In the genomic region with DNA sequence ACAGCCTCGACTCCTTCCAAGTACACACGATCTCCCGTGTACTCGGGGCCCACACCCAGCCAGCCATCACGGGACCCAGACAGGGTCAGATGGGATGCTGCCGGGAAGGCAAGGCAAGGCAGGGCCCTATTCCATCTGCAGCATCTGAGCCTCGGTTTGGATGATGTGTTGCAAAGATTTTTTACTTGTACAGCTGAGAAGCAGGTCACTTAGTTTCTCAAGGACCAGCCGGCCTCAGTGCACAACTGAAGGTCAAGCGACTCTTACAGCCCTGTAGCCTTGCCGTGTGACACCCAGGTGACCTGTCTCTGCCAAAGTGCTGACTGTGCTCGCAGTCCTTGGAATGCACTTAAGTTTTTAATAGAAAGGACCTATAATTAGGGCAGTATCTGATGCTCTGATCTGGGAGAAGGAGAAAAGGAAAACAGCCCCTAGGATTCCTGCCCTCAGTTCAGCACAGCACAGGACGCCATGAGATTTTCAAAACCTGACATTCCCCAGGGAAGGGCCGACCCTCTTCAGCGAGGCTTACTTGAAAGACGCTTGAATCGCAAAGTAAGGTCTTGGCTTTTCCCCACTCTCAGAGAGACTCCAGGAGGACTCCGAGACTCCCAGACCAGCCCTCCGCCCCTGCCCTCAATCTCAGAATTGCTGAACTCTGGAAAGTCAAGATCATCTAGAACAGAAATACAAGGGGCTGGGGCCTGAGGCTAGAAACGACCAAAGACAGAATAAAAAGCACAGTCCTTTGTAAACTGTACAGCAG, we compare ENCODE assay signal across 8 cellular contexts. TPM values are rescaled to one million over a fixed set of nuclear protein-coding genes. Genes with fewer than 3 reads are reported as not detected.
DNase-seq lines count a peak whose midpoint lies in the region; ATAC-seq and TF ChIP-seq lines count a peak whose summit lies in the region.

No MANE protein-coding gene starts in this region.

- peak overlapping the region; percentile 83 for H3K4me3 Mint-ChIP-seq in activated naive CD8-positive, alpha-beta T cell treated with anti-CD3 and anti-CD28 coated beads, Interleukin-2, amount 50 U/mL, for 24 hours
- H3K4me3 Mint-ChIP-seq in immature natural killer cell, result peak overlapping the region; percentile 51 to 90 (median 85)
- peak overlapping the region; percentile 80 for H3K4me3 Mint-ChIP-seq in stimulated activated effector memory CD8-positive, alpha-beta T cell treated with anti-CD3 and anti-CD28 coated beads, Interleukin-12 subunit alpha, Interleukin-12 subunit beta, amount 100 ng/mL, for 72 hours

- no peaks in the 10 kb centered on the region for H3K9me3 Mint-ChIP-seq in activated naive CD8-positive, alpha-beta T cell treated with anti-CD3 and anti-CD28 coated beads, Interleukin-2, amount 50 U/mL, for 24 hours
- H3K9me3 Mint-ChIP-seq in immature natural killer cell, result no peaks in the 10 kb centered on the region
- no peaks in the 10 kb centered on the region for H3K9me3 Mint-ChIP-seq in stimulated activated effector memory CD8-positive, alpha-beta T cell treated with anti-CD3 and anti-CD28 coated beads, Interleukin-12 subunit alpha, Interleukin-12 subunit beta, amount 100 ng/mL, for 72 hours

- peaks cover 5% of the 10 kb centered on the region for H3K27me3 Mint-ChIP-seq in activated naive CD8-positive, alpha-beta T cell treated with anti-CD3 and anti-CD28 coated beads, Interleukin-2, amount 50 U/mL, for 24 hours
- peaks cover 0 to 12% (median 2%) of the 10 kb centered on the region in 3 donors for H3K27me3 Mint-ChIP-seq in immature natural killer cell (ENCODE audit: low read depth in 3 of 3)

- no peak for DNase-seq in activated naive CD8-positive, alpha-beta T cell treated with anti-CD3 and anti-CD28 coated beads, Interleukin-2, amount 50 U/mL, for 24 hours
- DNase-seq in immature natural killer cell (no peak), NCI-H526 (lab: John Stamatoyannopoulos, UW) (no peak), kidney glomerular epithelial cell (lab: John Stamatoyannopoulos, UW) (no peak), C1 segment of cervical spinal cord (lab: John Stamatoyannopoulos, UW) (no peak)
- no peak for DNase-seq in stimulated activated effector memory CD8-positive, alpha-beta T cell treated with anti-CD3 and anti-CD28 coated beads, Interleukin-12 subunit alpha, Interleukin-12 subunit beta, amount 100 ng/mL, for 72 hours (ENCODE audit: low spot score in 2 of 2)

- H3K4me3 ChIP-seq in HEK293 (ENCODE audit: low read depth, low read length), result peak overlapping the region; percentile 47

- H3K4me1 ChIP-seq in HEK293 (ENCODE audit: control insufficient read depth, insufficient read depth, low read length), result no peaks in the 10 kb centered on the region

- POLR2A ChIA-PET in HEK293 (lab: Yijun Ruan, JAX), result interaction anchor here (0.6 kb wide), 1 partner anchor 13 kb away, joined by 7 read pairs; no protein-coding TSS in a partner anchor

- H3K9me3 ChIP-seq in HEK293 (ENCODE audit: control insufficient read depth, insufficient read depth, low read depth, low read length), result no peaks in the 10 kb centered on the region

- no peak overlapping the region for H3K27ac Mint-ChIP-seq in activated naive CD8-positive, alpha-beta T cell treated with anti-CD3 and anti-CD28 coated beads, Interleukin-2, amount 50 U/mL, for 24 hours
- peak overlapping the region in 3 of 6 donors; percentile 34 to 61 (median 49) for H3K27ac Mint-ChIP-seq in immature natural killer cell
- H3K27ac Mint-ChIP-seq in stimulated activated effector memory CD8-positive, alpha-beta T cell treated with anti-CD3 and anti-CD28 coated beads, Interleukin-12 subunit alpha, Interleukin-12 subunit beta, amount 100 ng/mL, for 72 hours, result no peak overlapping the region

- H3K36me3 Mint-ChIP-seq in activated naive CD8-positive, alpha-beta T cell treated with anti-CD3 and anti-CD28 coated beads, Interleukin-2, amount 50 U/mL, for 24 hours (ENCODE audit: low read depth), result no peaks in the 10 kb centered on the region
- H3K36me3 Mint-ChIP-seq in immature natural killer cell, result no peaks in the 10 kb centered on the region
- H3K36me3 Mint-ChIP-seq in stimulated activated effector memory CD8-positive, alpha-beta T cell treated with anti-CD3 and anti-CD28 coated beads, Interleukin-12 subunit alpha, Interleukin-12 subunit beta, amount 100 ng/mL, for 72 hours, result peaks cover 12% of the 10 kb centered on the region

- CTCF ChIA-PET in HEK293 (lab: Yijun Ruan, JAX), result interaction anchor here (0.7 to 1.8 kb wide), 4 partner anchors 10 to 123 kb away, joined by 3 to 10 read pairs (median 4); no protein-coding TSS in a partner anchor

- H3K36me3 ChIP-seq in HEK293 (ENCODE audit: control insufficient read depth in 2 of 2, insufficient read depth in 1 of 2, low read length in 2 of 2), result no peaks in the 10 kb centered on the region

- H3K27ac ChIP-seq in HEK293 (ENCODE audit: extremely low read depth, low read depth, low read length), result no peak overlapping the region; the same call in 1 of the 2 replicates

- H3K4me1 Mint-ChIP-seq in activated naive CD8-positive, alpha-beta T cell treated with anti-CD3 and anti-CD28 coated beads, Interleukin-2, amount 50 U/mL, for 24 hours, result peaks cover 66% of the 10 kb centered on the region
- H3K4me1 Mint-ChIP-seq in immature natural killer cell, result peaks cover 13 to 15% of the 10 kb centered on the region in 2 donors
- peaks cover 31% of the 10 kb centered on the region for H3K4me1 Mint-ChIP-seq in stimulated activated effector memory CD8-positive, alpha-beta T cell treated with anti-CD3 and anti-CD28 coated beads, Interleukin-12 subunit alpha, Interleukin-12 subunit beta, amount 100 ng/mL, for 72 hours

- TF ChIP-seq CTCF in HEK293 (tag by site-specific recombination; IDR thresholded peaks at IDR 0.05), result no peak

- no peak for ATAC-seq in activated naive CD8-positive, alpha-beta T cell treated with anti-CD3 and anti-CD28 coated beads, Interleukin-2, amount 50 U/mL, for 24 hours
- ATAC-seq in stimulated activated effector memory CD8-positive, alpha-beta T cell treated with anti-CD3 and anti-CD28 coated beads, Interleukin-12 subunit alpha, Interleukin-12 subunit beta, amount 100 ng/mL, for 72 hours, result no peak
- ATAC-seq in HG02870 (IDR thresholded peaks at IDR 0.05; ENCODE audit: unreplicated experiment), result no peak

TF ChIP-seq in HEK293, 187 proteins besides CTCF, POLR2A, EP300 and RAD21 (continues in another document):
- TF ChIP-seq ZNF560 (tag by site-specific recombination; IDR thresholded peaks at IDR 0.05; ENCODE audit: borderline replicate concordance) (no peak), ZNF558 (tag by site-specific recombination; IDR thresholded peaks at IDR 0.05) (no peak), ZNF37A (tag by site-specific recombination; IDR thresholded peaks at IDR 0.05) (no peak), ZNF48 (tag by site-specific recombination; IDR thresholded peaks at IDR 0.05) (no peak), MZF1 (tag by site-specific recombination; IDR thresholded peaks at IDR 0.05; ENCODE audit: borderline replicate concordance) (no peak), ZNF473 (tag by site-specific recombination; IDR thresholded peaks at IDR 0.05) (no peak)
- TF ChIP-seq, protein P1, sequence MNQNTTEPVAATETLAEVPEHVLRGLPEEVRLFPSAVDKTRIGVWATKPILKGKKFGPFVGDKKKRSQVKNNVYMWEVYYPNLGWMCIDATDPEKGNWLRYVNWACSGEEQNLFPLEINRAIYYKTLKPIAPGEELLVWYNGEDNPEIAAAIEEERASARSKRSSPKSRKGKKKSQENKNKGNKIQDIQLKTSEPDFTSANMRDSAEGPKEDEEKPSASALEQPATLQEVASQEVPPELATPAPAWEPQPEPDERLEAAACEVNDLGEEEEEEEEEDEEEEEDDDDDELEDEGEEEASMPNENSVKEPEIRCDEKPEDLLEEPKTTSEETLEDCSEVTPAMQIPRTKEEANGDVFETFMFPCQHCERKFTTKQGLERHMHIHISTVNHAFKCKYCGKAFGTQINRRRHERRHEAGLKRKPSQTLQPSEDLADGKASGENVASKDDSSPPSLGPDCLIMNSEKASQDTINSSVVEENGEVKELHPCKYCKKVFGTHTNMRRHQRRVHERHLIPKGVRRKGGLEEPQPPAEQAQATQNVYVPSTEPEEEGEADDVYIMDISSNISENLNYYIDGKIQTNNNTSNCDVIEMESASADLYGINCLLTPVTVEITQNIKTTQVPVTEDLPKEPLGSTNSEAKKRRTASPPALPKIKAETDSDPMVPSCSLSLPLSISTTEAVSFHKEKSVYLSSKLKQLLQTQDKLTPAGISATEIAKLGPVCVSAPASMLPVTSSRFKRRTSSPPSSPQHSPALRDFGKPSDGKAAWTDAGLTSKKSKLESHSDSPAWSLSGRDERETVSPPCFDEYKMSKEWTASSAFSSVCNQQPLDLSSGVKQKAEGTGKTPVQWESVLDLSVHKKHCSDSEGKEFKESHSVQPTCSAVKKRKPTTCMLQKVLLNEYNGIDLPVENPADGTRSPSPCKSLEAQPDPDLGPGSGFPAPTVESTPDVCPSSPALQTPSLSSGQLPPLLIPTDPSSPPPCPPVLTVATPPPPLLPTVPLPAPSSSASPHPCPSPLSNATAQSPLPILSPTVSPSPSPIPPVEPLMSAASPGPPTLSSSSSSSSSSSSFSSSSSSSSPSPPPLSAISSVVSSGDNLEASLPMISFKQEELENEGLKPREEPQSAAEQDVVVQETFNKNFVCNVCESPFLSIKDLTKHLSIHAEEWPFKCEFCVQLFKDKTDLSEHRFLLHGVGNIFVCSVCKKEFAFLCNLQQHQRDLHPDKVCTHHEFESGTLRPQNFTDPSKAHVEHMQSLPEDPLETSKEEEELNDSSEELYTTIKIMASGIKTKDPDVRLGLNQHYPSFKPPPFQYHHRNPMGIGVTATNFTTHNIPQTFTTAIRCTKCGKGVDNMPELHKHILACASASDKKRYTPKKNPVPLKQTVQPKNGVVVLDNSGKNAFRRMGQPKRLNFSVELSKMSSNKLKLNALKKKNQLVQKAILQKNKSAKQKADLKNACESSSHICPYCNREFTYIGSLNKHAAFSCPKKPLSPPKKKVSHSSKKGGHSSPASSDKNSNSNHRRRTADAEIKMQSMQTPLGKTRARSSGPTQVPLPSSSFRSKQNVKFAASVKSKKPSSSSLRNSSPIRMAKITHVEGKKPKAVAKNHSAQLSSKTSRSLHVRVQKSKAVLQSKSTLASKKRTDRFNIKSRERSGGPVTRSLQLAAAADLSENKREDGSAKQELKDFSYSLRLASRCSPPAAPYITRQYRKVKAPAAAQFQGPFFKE (tag by site-specific recombination; IDR thresholded peaks at IDR 0.05; ENCODE audit: borderline replicate concordance), result no peak

RNA-seq across cellular contexts. Expression of a gene that starts 1.3 kb away (rescaled TPM):
- under 1 TPM in 2 of 3 donors, not detected in 1; 0.36 to 0.41 TPM for polyA plus RNA-seq in immature natural killer cell

RNA-seq across cellular contexts. Expression of a gene that starts 58.1 kb away (rescaled TPM):
- polyA plus RNA-seq in immature natural killer cell, result under 1 TPM in 1 of 3 donors, not detected in 2; 0.07 TPM
